27 cellular contexts compared by ENCODE assay signal in genomic region chr14:73895939-73896338, GRCh38. TPM values are rescaled to one million over a fixed set of nuclear protein-coding genes. Genes with fewer than 3 reads are reported as not detected.
A peak's percentile ranks its signal among the peaks of the same experiment; 100 is the strongest.
DNase-seq lines count a peak whose midpoint lies in the region; ATAC-seq and TF ChIP-seq lines count a peak whose summit lies in the region.
"Had no signal": no experiment of that assay in that cellular context is flagged by ENCODE, and none has a peak within 500 bp of the region (broad histone marks: within the 10 kb centered on the region; RNA-seq: fewer than 3 reads in every experiment).

No MANE protein-coding gene starts in this region.

- no peaks in the 10 kb centered on the region for H3K36me3 ChIP-seq in uterus
- H3K36me3 ChIP-seq: breast epithelium had no signal

- no peaks in the 10 kb centered on the region for H3K27me3 Mint-ChIP-seq in activated CD4-positive, alpha-beta T cell treated with anti-CD3 and anti-CD28 coated beads, Interleukin-2, amount 10 ng/mL, durations not matched to agents 24 days and 14 days
- H3K27me3 Mint-ChIP-seq: type B pancreatic cell had no signal

- peaks cover 15% of the 10 kb centered on the region for H3K4me1 Mint-ChIP-seq in activated CD4-positive, alpha-beta T cell treated with anti-CD3 and anti-CD28 coated beads, Interleukin-2, amount 10 ng/mL, durations not matched to agents 24 days and 14 days

- H3K9me3 ChIP-seq in uterus: no peaks in the 10 kb centered on the region
- H3K9me3 ChIP-seq: breast epithelium, psoas muscle, sigmoid colon had no signal

- H3K27me3 ChIP-seq in uterus: no peaks in the 10 kb centered on the region
- H3K27me3 ChIP-seq: breast epithelium, sigmoid colon had no signal

- H3K4me3 Mint-ChIP-seq in activated CD4-positive, alpha-beta T cell treated with anti-CD3 and anti-CD28 coated beads, Interleukin-2, amount 10 ng/mL, durations not matched to agents 24 days and 14 days: no peak overlapping the region
- H3K4me3 Mint-ChIP-seq: type B pancreatic cell had no signal

- no peaks in the 10 kb centered on the region for H3K4me1 ChIP-seq in uterus
- H3K4me1 ChIP-seq: breast epithelium, sigmoid colon had no signal

- TF ChIP-seq POLR2A in uterus (IDR thresholded peaks at IDR 0.05): no peak

- H3K36me3 Mint-ChIP-seq in activated CD4-positive, alpha-beta T cell treated with anti-CD3 and anti-CD28 coated beads, Interleukin-2, amount 10 ng/mL, durations not matched to agents 24 days and 14 days (ENCODE audit: low read depth): peaks cover 55% of the 10 kb centered on the region

- TF ChIP-seq CTCF in uterus (IDR thresholded peaks at IDR 0.05): no peak

- ATAC-seq in HG02763 (IDR thresholded peaks at IDR 0.05; ENCODE audit: unreplicated experiment): no peak
- ATAC-seq: K562, left lobe of liver, psoas muscle, SK-N-SH treated with all-trans-retinoic acid at 6 μM for 48 hours had no signal

- no peaks in the 10 kb centered on the region for H3K9me3 Mint-ChIP-seq in activated CD4-positive, alpha-beta T cell treated with anti-CD3 and anti-CD28 coated beads, Interleukin-2, amount 10 ng/mL, durations not matched to agents 24 days and 14 days
- H3K9me3 Mint-ChIP-seq: type B pancreatic cell had no signal

- intact Hi-C loops in activated CD4-positive, alpha-beta T cell treated with anti-CD3 and anti-CD28 coated beads, Interleukin-2, amount 10 ng/mL, durations not matched to agents 24 days and 14 days (cut with micrococcal nuclease): no loop called here
- intact Hi-C loops in uterus (cut with DNase I; ENCODE audit: low total_unique reads): no loop called here

- no peak overlapping the region for H3K4me3 ChIP-seq in uterus
- H3K4me3 ChIP-seq: breast epithelium, K562, psoas muscle, sigmoid colon had no signal

- H3K27ac ChIP-seq in angular gyrus (ENCODE audit: low read depth, low read length) (peak overlapping the region; percentile 54), uterus (no peak overlapping the region)
- H3K27ac ChIP-seq: breast epithelium, epithelial cell of prostate, sigmoid colon had no signal

- no peak for DNase-seq in activated CD4-positive, alpha-beta T cell treated with anti-CD3 and anti-CD28 coated beads, Interleukin-2, amount 10 ng/mL, durations not matched to agents 24 days and 14 days
- DNase-seq in activated CD4-positive, alpha-beta T cell treated with anti-CD3 and anti-CD28 coated beads, Interleukin-2, amount 50 U/mL, for 4 hours: no peak
- DNase-seq in Ammon's horn (ENCODE audit: low spot score): peak; percentile 18
- peak; percentile 10 for DNase-seq in midbrain (lab: John Stamatoyannopoulos, UW)
- no peak for DNase-seq in uterus
- no peak for DNase-seq in NCI-H82 treated with DMSO at 0.1 percent for 48 hours (lab: John Stamatoyannopoulos, UW; ENCODE audit: unreplicated experiment)
- DNase-seq: 8988T; activated naive CD4-positive, alpha-beta T cell; activated T-cell treated with anti-CD3 and anti-CD28 coated beads, Interleukin-2, amount 50 U/mL, for 1 hour; effector CD4-positive, alpha-beta T cell; glutamatergic neuron; GOT3; NCI-H1092; NCI-H1694; psoas muscle; Right ventricle myocardium superior; sigmoid colon; stimulated activated CD4-positive, alpha-beta T cell treated with anti-CD3 and anti-CD28 coated beads, Interleukin-4, amount 100 ng/mL, for 1 hour; T-helper 2 cell had no signal

- peak overlapping the region; percentile 31 for H3K27ac Mint-ChIP-seq in activated CD4-positive, alpha-beta T cell treated with anti-CD3 and anti-CD28 coated beads, Interleukin-2, amount 10 ng/mL, durations not matched to agents 24 days and 14 days
- H3K27ac Mint-ChIP-seq: type B pancreatic cell had no signal

RNA-seq across cellular contexts. Expression of gene ZNF410, which starts 9.3 kb away (rescaled TPM):
- 62.7 and 70.2 TPM in 2 replicates for total RNA-seq in activated CD4-positive, alpha-beta T cell treated with anti-CD3 and anti-CD28 coated beads, Interleukin-2, amount 10 ng/mL, durations not matched to agents 24 days and 14 days
- total RNA-seq in uterus: 10 to 100 TPM; 48.8 to 93.7 (median 58.2) TPM

RNA-seq across cellular contexts. Expression of gene PTGR2, which starts 44.3 kb away (rescaled TPM):
- total RNA-seq in activated CD4-positive, alpha-beta T cell treated with anti-CD3 and anti-CD28 coated beads, Interleukin-2, amount 10 ng/mL, durations not matched to agents 24 days and 14 days: 1.5 and 2.1 TPM in 2 replicates
- total RNA-seq in uterus: 10 to 100 TPM in 2 of 4 donors, 1 to 10 TPM in 1, under 1 TPM in 1; 0.59 to 19.0 (median 11.0) TPM

RNA-seq across cellular contexts. Expression of gene FAM161B, which starts 54.0 kb away (rescaled TPM):
- 0.57 and 0.75 TPM in 2 replicates for total RNA-seq in activated CD4-positive, alpha-beta T cell treated with anti-CD3 and anti-CD28 coated beads, Interleukin-2, amount 10 ng/mL, durations not matched to agents 24 days and 14 days
- total RNA-seq in uterus: 1 to 10 TPM in 3 of 4 donors, under 1 TPM in 1; 0.29 to 10.0 (median 4.9) TPM

RNA-seq across cellular contexts. Expression of gene COQ6, which starts 54.2 kb away (rescaled TPM):
- total RNA-seq in activated CD4-positive, alpha-beta T cell treated with anti-CD3 and anti-CD28 coated beads, Interleukin-2, amount 10 ng/mL, durations not matched to agents 24 days and 14 days: 16.6 and 20.1 TPM in 2 replicates
- total RNA-seq in uterus: 100 to 1,000 TPM in 1 of 4 donors, 10 to 100 TPM in 3; 18.5 to 103 (median 30.0) TPM

Comparison
In these comparisons a context has a peak if more than half of its experiments do, and no peak if none do; other contexts are left out.
1. DNase-seq: peak in Ammon's horn (single experiment) and midbrain (single experiment); none in activated CD4-positive, alpha-beta T cell treated with anti-CD3 and anti-CD28 coated beads, Interleukin-2, amount 10 ng/mL, durations not matched to agents 24 days and 14 days (single experiment), activated CD4-positive, alpha-beta T cell treated with anti-CD3 and anti-CD28 coated beads, Interleukin-2, amount 50 U/mL, for 4 hours (0 of 2), uterus (0 of 2) and NCI-H82 treated with DMSO at 0.1 percent for 48 hours (single experiment).